In genomic region chr1:2394220-2394619, GRCh38 we compare ENCODE assay signal across 17 cellular contexts. TPM values are rescaled to one million over a fixed set of nuclear protein-coding genes. Genes with fewer than 3 reads are reported as not detected.
A peak's percentile ranks its signal among the peaks of the same experiment; 100 is the strongest.
DNase-seq lines count a peak whose midpoint lies in the region; ATAC-seq, FAIRE-seq and TF ChIP-seq lines count a peak whose summit lies in the region.
"Had no signal": no experiment of that assay in that cellular context is flagged by ENCODE, and none has a peak within 500 bp of the region (broad histone marks: within the 10 kb centered on the region; RNA-seq: fewer than 3 reads in every experiment).

No MANE protein-coding gene starts in this region.

- TF ChIP-seq POLR2A in IMR-90 (IDR thresholded peaks at IDR 0.05; ENCODE audit: low read depth, low read length) (no peak; the same call in 1 of the 2 replicates), K562 (conservative IDR thresholded peaks at IDR 0.05) (no peak), prostate gland (IDR thresholded peaks at IDR 0.05) (no peak)

- no peak overlapping the region for H4K5ac ChIP-seq in IMR-90 (ENCODE audit: low read depth, low read length)

- H3K36me3 ChIP-seq in IMR-90 (ENCODE audit: control insufficient read depth, insufficient read depth, low read length) (peaks cover 48% of the 10 kb centered on the region), K562 (ENCODE audit: control insufficient read depth, insufficient read depth, low read length) (peaks cover 67% of the 10 kb centered on the region), prostate gland (no peaks in the 10 kb centered on the region)
- H3K36me3 ChIP-seq: uterus had no signal

- intact Hi-C loops in IMR-90 (cut with micrococcal nuclease) (no loop called here), K562 (cut with micrococcal nuclease) (no loop called here), prostate gland (cut with DNase I) (no loop called here)

- H2BK120ac ChIP-seq in IMR-90 (ENCODE audit: low read depth, low read length), result no peak overlapping the region

- H3K4me2 ChIP-seq in IMR-90 (ENCODE audit: low read depth, low read length) (no peak overlapping the region), K562 (ENCODE audit: insufficient read depth, low read length) (no peak overlapping the region)

- no peak overlapping the region; the same call in 1 of the 2 replicates for H3K23ac ChIP-seq in IMR-90 (ENCODE audit: low read depth, low read length)

- no peak overlapping the region for H3K18ac ChIP-seq in IMR-90 (ENCODE audit: low read depth, low read length)

- no peak overlapping the region for H3K56ac ChIP-seq in IMR-90 (ENCODE audit: extremely low read depth, insufficient read depth, low read length)

- no peak overlapping the region for H3K4ac ChIP-seq in IMR-90 (ENCODE audit: low read depth, low read length)

- WGBS in IMR-90 (ENCODE audit: extremely low coverage in 2 of 2, insufficient read length in 1 of 2), 2 experiments, result no CpG with 5 or more reads among the region's 7 CpGs
- WGBS in K562 (ENCODE audit: insufficient coverage, low coverage, missing lambda C conversion rate), result 100% methylated on average over 7 of the region's 7 CpGs
- WGBS in prostate gland, result 98% methylated on average over 5 of the region's 7 CpGs

- H3K14ac ChIP-seq in IMR-90 (replicated peaks; ENCODE audit: low read depth, low read length), result no peak overlapping the region

- H3K36me3 Mint-ChIP-seq in T-helper 2 cell treated with Interferon-gamma antibody and Interleukin-4, amounts not matched to agents 5 μg/mL and 100 μg/mL, for 36 hours (ENCODE audit: low read depth), result peaks cover 44% of the 10 kb centered on the region
- H3K36me3 Mint-ChIP-seq in nephron progenitor cell (ENCODE audit: low read depth), result peaks cover 37% of the 10 kb centered on the region

- no peak overlapping the region for H4K8ac ChIP-seq in IMR-90 (ENCODE audit: low read depth in 2 of 2, low read length in 2 of 2)

- H3K27ac ChIP-seq in IMR-90 (ENCODE audit: insufficient read depth, low read length) (no peak overlapping the region), K562 (ENCODE audit: extremely low read depth, low read depth, low read length) (no peak overlapping the region; the same call in 2 of the 3 replicates), prostate gland (no peak overlapping the region)
- H3K27ac ChIP-seq: uterus had no signal

- H4K91ac ChIP-seq in IMR-90 (ENCODE audit: insufficient read depth, low read depth, low read length), result no peak overlapping the region

- H3K9me3 ChIP-seq in IMR-90 (ENCODE audit: control insufficient read depth, insufficient read depth, low read length) (no peaks in the 10 kb centered on the region), K562 (replicated peaks; ENCODE audit: control insufficient read depth, insufficient read depth, low read depth, low read length) (no peaks in the 10 kb centered on the region), prostate gland (no peaks in the 10 kb centered on the region)
- H3K9me3 ChIP-seq: uterus had no signal

- no peak overlapping the region for H3K4me3 ChIP-seq in IMR-90 (ENCODE audit: insufficient read depth, low read depth, low read length)
- H3K4me3 ChIP-seq in K562, result no peak overlapping the region
- no peak overlapping the region for H3K4me3 ChIP-seq in prostate gland
- H3K4me3 ChIP-seq: uterus had no signal

- H3K4me3 Mint-ChIP-seq in T-helper 2 cell treated with Interferon-gamma antibody and Interleukin-4, amounts not matched to agents 5 μg/mL and 100 μg/mL, for 36 hours, result no peak overlapping the region
- no peak overlapping the region for H3K4me3 Mint-ChIP-seq in nephron progenitor cell

- H3K9me3 Mint-ChIP-seq in T-helper 2 cell treated with Interferon-gamma antibody and Interleukin-4, amounts not matched to agents 5 μg/mL and 100 μg/mL, for 36 hours, result no peaks in the 10 kb centered on the region
- H3K9me3 Mint-ChIP-seq in nephron progenitor cell, result no peaks in the 10 kb centered on the region

- no peak for TF ChIP-seq CTCF in IMR-90 (conservative IDR thresholded peaks at IDR 0.05; ENCODE audit: low read depth, low read length)
- TF ChIP-seq CTCF in K562 (IDR thresholded peaks at IDR 0.05 in 2 of 3, conservative IDR thresholded peaks at IDR 0.05 in 1 of 3; ENCODE audit: insufficient read depth in 2 of 3, low read depth in 1 of 3, low read length in 3 of 3), result no peak
- TF ChIP-seq CTCF in nephron progenitor cell (IDR thresholded peaks at IDR 0.05), result no peak
- TF ChIP-seq CTCF in prostate gland (IDR thresholded peaks at IDR 0.05), result no peak

- H3K79me2 ChIP-seq in K562 (ENCODE audit: control insufficient read depth, insufficient read depth, low read length), result peaks cover 60% of the 10 kb centered on the region

- no peak overlapping the region for H2AFZ ChIP-seq in IMR-90 (replicated peaks; ENCODE audit: low read length, poor library complexity)
- no peak overlapping the region for H2AFZ ChIP-seq in K562 (ENCODE audit: low read depth, low read length)

- no peak for FAIRE-seq in K562 (lab: Jason Lieb, UNC)
- FAIRE-seq: colon had no signal

- peak overlapping the region; percentile 25 for H2AK9ac ChIP-seq in IMR-90 (replicated peaks; ENCODE audit: low read depth, low read length, poor library complexity)

- H2AK5ac ChIP-seq in IMR-90 (ENCODE audit: low read depth, low read length), result no peak overlapping the region

- peaks cover 10% of the 10 kb centered on the region for H3K9me1 ChIP-seq in IMR-90 (ENCODE audit: insufficient read depth, low read length)
- peaks cover 11% of the 10 kb centered on the region for H3K9me1 ChIP-seq in K562 (ENCODE audit: control insufficient read depth, insufficient read depth, low read length)

- dilution Hi-C loops in IMR-90 (cut with HindIII; ENCODE audit: low sequenced_read_pairs, unreplicated experiment), result no loop called here

- BruUV-seq in IMR-90 (replicated peaks; lab: Mats Ljungman, UMichigan), result no TSS peak
- no TSS peak for BruUV-seq in K562 (replicated peaks; lab: Mats Ljungman, UMichigan)

- no peak overlapping the region for H2BK15ac ChIP-seq in IMR-90 (ENCODE audit: low read depth, low read length)

- in situ Hi-C loops in IMR-90 (cut with MboI; ENCODE audit: low sequenced_read_pairs), result no loop called here
- in situ Hi-C loops in K562 (cut with MboI), result no loop called here

- H3K4me1 Mint-ChIP-seq in T-helper 2 cell treated with Interferon-gamma antibody and Interleukin-4, amounts not matched to agents 5 μg/mL and 100 μg/mL, for 36 hours (ENCODE audit: low read depth), result peaks cover 15% of the 10 kb centered on the region
- H3K4me1 Mint-ChIP-seq in nephron progenitor cell, result peaks cover 33% of the 10 kb centered on the region

- no peak for DNase-seq in T-helper 2 cell treated with Interferon-gamma antibody and Interleukin-4, amounts not matched to agents 5 μg/mL and 100 μg/mL, for 36 hours (ENCODE audit: low spot score)
- no peak for DNase-seq in T-helper 2 cell
- DNase-seq in IMR-90, result no peak
- DNase-seq in K562 (ENCODE audit: extremely low read depth in 1 of 4, low spot score in 3 of 4), result no peak
- DNase-seq in nephron progenitor cell, result no peak
- no peak for DNase-seq in prostate gland (ENCODE audit: low spot score)
- DNase-seq in stimulated activated CD4-positive, alpha-beta T cell treated with anti-CD3 and anti-CD28 coated beads, Interleukin-12 subunit alpha, Interleukin-12 subunit beta, amount 100 ng/mL, for 4 hours, result no peak
- no peak for DNase-seq in 8988T
- DNase-seq: activated CD4-positive, CD25-positive, alpha-beta regulatory T cell treated with anti-CD3 and anti-CD28 coated beads, Interleukin-2, amount 50 U/mL, for 72 hours; activated T-cell treated with anti-CD3 and anti-CD28 coated beads for 4 hours; anterior cingulate cortex; foreskin melanocyte; KBM-7; NCI-H1092 treated with DMSO at 0.1 percent for 48 hours; SIG-M5; uterus had no signal

- H2BK20ac ChIP-seq in IMR-90 (ENCODE audit: low read depth, low read length), result no peak overlapping the region

- no peak for TF ChIP-seq EP300 in K562 (IDR thresholded peaks at IDR 0.05; ENCODE audit: low read length)

- no peak for ATAC-seq in IMR-90 (ENCODE audit: low read depth)
- ATAC-seq in K562, result no peak

- H2BK5ac ChIP-seq in IMR-90 (ENCODE audit: low read depth, low read length, poor library complexity, severe bottlenecking), result no peak overlapping the region

- no peaks in the 10 kb centered on the region for H3K27me3 Mint-ChIP-seq in T-helper 2 cell treated with Interferon-gamma antibody and Interleukin-4, amounts not matched to agents 5 μg/mL and 100 μg/mL, for 36 hours (ENCODE audit: low read depth)
- peaks cover 8% of the 10 kb centered on the region for H3K27me3 Mint-ChIP-seq in nephron progenitor cell (ENCODE audit: low read depth, poor library complexity)

- H3K27me3 ChIP-seq in IMR-90 (ENCODE audit: control insufficient read depth, insufficient read depth, low read length) (no peaks in the 10 kb centered on the region), K562 (ENCODE audit: control insufficient read depth in 2 of 2, insufficient read depth in 2 of 2, low read length in 2 of 2) (no peaks in the 10 kb centered on the region), prostate gland (replicated peaks; ENCODE audit: insufficient read depth) (no peaks in the 10 kb centered on the region)
- H3K27me3 ChIP-seq: uterus had no signal

- H3K9ac ChIP-seq in IMR-90 (ENCODE audit: low read depth, low read length), result no peak overlapping the region
- peak overlapping the region in 1 of 2 experiments; percentile 81; a peak in 2 of 4 replicates for H3K9ac ChIP-seq in K562 (ENCODE audit: insufficient read depth in 1 of 2, low read depth in 2 of 2, low read length in 2 of 2)

- H4K20me1 ChIP-seq in IMR-90 (ENCODE audit: insufficient read depth, low read length) (peaks cover 55% of the 10 kb centered on the region), K562 (replicated peaks; ENCODE audit: control insufficient read depth, insufficient read depth, low read length) (peaks cover 18% of the 10 kb centered on the region; the same call in 1 of the 2 replicates)

- CTCF ChIA-PET in IMR-90 (lab: Yijun Ruan, JAX), result no interaction called here
- CTCF ChIA-PET in K562 (lab: Yijun Ruan, JAX; ENCODE audit: low intra/inter-chr PET ratio), result no interaction called here

- H3K4me1 ChIP-seq in IMR-90 (ENCODE audit: control insufficient read depth, insufficient read depth, low read length) (peaks cover 5% of the 10 kb centered on the region), K562 (replicated peaks in 1 of 2; ENCODE audit: control insufficient read depth in 2 of 2, insufficient read depth in 2 of 2, low read length in 2 of 2) (peaks cover 22 to 49% of the 10 kb centered on the region in 2 experiments), prostate gland (replicated peaks) (peaks cover 27% of the 10 kb centered on the region)

- no peak for TF ChIP-seq RAD21 in IMR-90 (IDR thresholded peaks at IDR 0.05; ENCODE audit: low read length)
- TF ChIP-seq RAD21 in K562 (CRISPR knock-in tag; conservative IDR thresholded peaks at IDR 0.05 in 1 of 2, IDR thresholded peaks at IDR 0.05 in 1 of 2), result no peak

- H3K79me1 ChIP-seq in IMR-90 (ENCODE audit: low read depth in 1 of 2, low read length in 2 of 2), result peaks cover 16 to 74% of the 10 kb centered on the region in 2 experiments

- peak overlapping the region; percentile 41 for H3K27ac Mint-ChIP-seq in T-helper 2 cell treated with Interferon-gamma antibody and Interleukin-4, amounts not matched to agents 5 μg/mL and 100 μg/mL, for 36 hours
- H3K27ac Mint-ChIP-seq in nephron progenitor cell, result peak overlapping the region; percentile 85

- POLR2A ChIA-PET in IMR-90 (lab: Charles Lee; ENCODE audit: unreplicated experiment), result no interaction called here
- POLR2A ChIA-PET in K562 (lab: Yijun Ruan, JAX), result interaction anchor here (0.6 to 2.1 kb wide), 6 partner anchors 10 to 199 kb away, joined by 3 to 7 read pairs (median 4); no protein-coding TSS in a partner anchor

RNA-seq across cellular contexts. Expression of gene RER1, which starts 2.6 kb away (rescaled TPM):
- total RNA-seq in IMR-90 (2012; rRNA removed) (47.1 and 51.7 TPM in 2 replicates), K562 (2014; rRNA removed) (63.1 and 109 TPM in 2 replicates), K562 (2014; rRNA removed; fragmentation: Illumina TruSeq; extraction: Trizol) (183 and 211 TPM in 2 replicates), K562 (2015; rRNA removed; fragmentation: Illumina TruSeq; extraction: Trizol) (146 and 153 TPM in 2 replicates), K562 (2021) (219 and 235 TPM in 2 replicates), prostate gland (10 to 100 TPM; 86.1 to 97.0 TPM)
- polyA plus RNA-seq in IMR-90 (2012; rRNA removed) (232 and 240 TPM in 2 replicates), K562 (2011; rRNA removed) (316 and 354 TPM in 2 replicates), K562 (2014; fragmentation: Illumina TruSeq; extraction: Trizol) (299 and 323 TPM in 2 replicates), K562 (2014; fragmentation: Nextera tagmentation; extraction: Ambion mirVana) (10 to 100 TPM; 19.6 to 34.5 TPM), K562 (2014; rRNA removed) (216 and 249 TPM in 2 replicates)
- polyA plus RNA-seq in IMR-90 (2012; cell fraction: cytosol; rRNA removed), result 56.5 and 249 TPM in 2 replicates
- 139 and 335 TPM in 2 replicates for polyA plus RNA-seq in IMR-90 (2012; cell fraction: nucleus; rRNA removed; ENCODE audit: low replicate concordance)
- 270 and 338 TPM in 2 replicates for total RNA-seq in K562 (2011; cell fraction: chromatin; rRNA removed; ENCODE audit: low replicate concordance)
- 175 and 181 TPM in 2 replicates for total RNA-seq in K562 (2011; cell fraction: nucleolus; rRNA removed)
- 289 and 345 TPM in 2 replicates for total RNA-seq in K562 (2011; cell fraction: nucleoplasm; rRNA removed)
- 218 and 437 TPM in 2 replicates for polyA plus RNA-seq in K562 (2011; cell fraction: cytosol; rRNA removed)
- polyA plus RNA-seq in K562 (2011; cell fraction: nucleus; rRNA removed), result 267 and 372 TPM in 2 replicates
- polyA plus RNA-seq in K562 (2012), result 133 and 293 TPM in 2 replicates
- 304 and 371 TPM in 2 replicates for polyA minus RNA-seq in K562 (2011; rRNA and poly(A)+ RNA removed)
- polyA minus RNA-seq in K562 (2011; cell fraction: cytosol; rRNA and poly(A)+ RNA removed), result 79.7 and 109 TPM in 2 replicates
- 23.0 and 33.4 TPM in 2 replicates for polyA minus RNA-seq in K562 (2011; cell fraction: nucleus; rRNA and poly(A)+ RNA removed)

RNA-seq across cellular contexts. Expression of gene MORN1, which starts 2.9 kb away (rescaled TPM):
- total RNA-seq in IMR-90 (2012; rRNA removed) (3.0 and 3.6 TPM in 2 replicates), K562 (2014; rRNA removed) (6.1 and 9.3 TPM in 2 replicates), K562 (2014; rRNA removed; fragmentation: Illumina TruSeq; extraction: Trizol) (2.3 and 2.9 TPM in 2 replicates), K562 (2015; rRNA removed; fragmentation: Illumina TruSeq; extraction: Trizol) (4.7 and 5.5 TPM in 2 replicates), K562 (2021) (5.1 and 7.6 TPM in 2 replicates), prostate gland (10 to 100 TPM; 18.6 to 21.0 TPM)
- polyA plus RNA-seq in IMR-90 (2012; rRNA removed) (3.5 and 4.2 TPM in 2 replicates), K562 (2011; rRNA removed) (3.9 and 4.4 TPM in 2 replicates), K562 (2014; fragmentation: Illumina TruSeq; extraction: Trizol) (1.8 and 2.7 TPM in 2 replicates), K562 (2014; fragmentation: Nextera tagmentation; extraction: Ambion mirVana) (under 1 TPM; 0.24 to 0.35 TPM), K562 (2014; rRNA removed) (4.2 and 5.8 TPM in 2 replicates)
- 2.4 and 3.1 TPM in 2 replicates for polyA plus RNA-seq in IMR-90 (2012; cell fraction: cytosol; rRNA removed)
- 12.6 and 13.7 TPM in 2 replicates for polyA plus RNA-seq in IMR-90 (2012; cell fraction: nucleus; rRNA removed; ENCODE audit: low replicate concordance)
- 24.9 and 49.4 TPM in 2 replicates for total RNA-seq in K562 (2011; cell fraction: chromatin; rRNA removed; ENCODE audit: low replicate concordance)
- total RNA-seq in K562 (2011; cell fraction: nucleolus; rRNA removed), result 26.6 and 36.7 TPM in 2 replicates
- total RNA-seq in K562 (2011; cell fraction: nucleoplasm; rRNA removed), result 26.9 and 29.6 TPM in 2 replicates
- polyA plus RNA-seq in K562 (2011; cell fraction: cytosol; rRNA removed), result 4.3 and 4.7 TPM in 2 replicates
- 10.6 and 16.9 TPM in 2 replicates for polyA plus RNA-seq in K562 (2011; cell fraction: nucleus; rRNA removed)
- polyA plus RNA-seq in K562 (2012), result 3.6 and 6.3 TPM in 2 replicates
- polyA minus RNA-seq in K562 (2011; rRNA and poly(A)+ RNA removed), result 5.5 and 9.6 TPM in 2 replicates
- 4.8 and 5.6 TPM in 2 replicates for polyA minus RNA-seq in K562 (2011; cell fraction: cytosol; rRNA and poly(A)+ RNA removed)
- 11.7 and 12.0 TPM in 2 replicates for polyA minus RNA-seq in K562 (2011; cell fraction: nucleus; rRNA and poly(A)+ RNA removed)

RNA-seq across cellular contexts. Expression of gene PEX10, which starts 18.1 kb away (rescaled TPM):
- total RNA-seq in IMR-90 (2012; rRNA removed) (18.9 and 19.7 TPM in 2 replicates), K562 (2014; rRNA removed) (24.5 and 26.2 TPM in 2 replicates), K562 (2014; rRNA removed; fragmentation: Illumina TruSeq; extraction: Trizol) (5.6 and 5.7 TPM in 2 replicates), K562 (2015; rRNA removed; fragmentation: Illumina TruSeq; extraction: Trizol) (8.4 and 9.3 TPM in 2 replicates), K562 (2021) (18.2 and 18.7 TPM in 2 replicates), prostate gland (10 to 100 TPM; 38.3 to 49.9 TPM)
- polyA plus RNA-seq in IMR-90 (2012; rRNA removed) (16.9 and 19.4 TPM in 2 replicates), K562 (2011; rRNA removed) (8.7 and 9.4 TPM in 2 replicates), K562 (2014; fragmentation: Illumina TruSeq; extraction: Trizol) (6.4 and 10.6 TPM in 2 replicates), K562 (2014; fragmentation: Nextera tagmentation; extraction: Ambion mirVana) (under 1 TPM; 0.03 to 0.11 TPM), K562 (2014; rRNA removed) (18.8 and 22.5 TPM in 2 replicates)
- polyA plus RNA-seq in IMR-90 (2012; cell fraction: cytosol; rRNA removed), result 16.4 and 25.8 TPM in 2 replicates
- 21.3 and 37.5 TPM in 2 replicates for polyA plus RNA-seq in IMR-90 (2012; cell fraction: nucleus; rRNA removed; ENCODE audit: low replicate concordance)
- 13.3 and 27.8 TPM in 2 replicates for total RNA-seq in K562 (2011; cell fraction: chromatin; rRNA removed; ENCODE audit: low replicate concordance)
- 23.4 and 30.4 TPM in 2 replicates for total RNA-seq in K562 (2011; cell fraction: nucleolus; rRNA removed)
- 18.3 and 19.9 TPM in 2 replicates for total RNA-seq in K562 (2011; cell fraction: nucleoplasm; rRNA removed)
- polyA plus RNA-seq in K562 (2011; cell fraction: cytosol; rRNA removed), result 9.6 and 19.3 TPM in 2 replicates
- 18.8 and 28.5 TPM in 2 replicates for polyA plus RNA-seq in K562 (2011; cell fraction: nucleus; rRNA removed)
- 9.3 and 13.4 TPM in 2 replicates for polyA plus RNA-seq in K562 (2012)
- 3.5 and 3.9 TPM in 2 replicates for polyA minus RNA-seq in K562 (2011; rRNA and poly(A)+ RNA removed)
- 5.4 and 14.7 TPM in 2 replicates for polyA minus RNA-seq in K562 (2011; cell fraction: cytosol; rRNA and poly(A)+ RNA removed)
- 11.1 and 14.0 TPM in 2 replicates for polyA minus RNA-seq in K562 (2011; cell fraction: nucleus; rRNA and poly(A)+ RNA removed)
